In the genomic region with DNA sequence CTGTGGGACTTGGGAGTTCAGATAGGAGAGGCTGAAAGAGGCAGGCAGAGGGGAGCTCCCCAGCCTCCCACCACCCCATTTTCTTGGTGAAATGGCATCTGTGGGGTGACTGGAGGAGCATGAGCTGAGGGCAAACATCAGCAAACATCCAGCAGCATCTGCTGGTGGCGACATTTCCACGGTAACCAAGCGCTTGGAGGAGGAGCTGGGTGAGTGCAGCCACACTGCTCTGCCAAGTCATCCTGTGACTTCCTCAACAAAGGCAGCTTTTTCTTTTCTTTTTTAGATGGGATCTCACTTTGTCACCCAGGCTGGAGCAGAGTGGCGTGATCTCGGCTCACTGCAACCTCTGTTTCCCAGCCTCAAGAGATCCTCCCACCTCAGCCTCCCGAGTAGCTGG, we compare ENCODE assay signal across 11 cellular contexts. TPM values are rescaled to one million over a fixed set of nuclear protein-coding genes. Genes with fewer than 3 reads are reported as not detected.
A peak's percentile ranks its signal among the peaks of the same experiment; 100 is the strongest.
DNase-seq lines count a peak whose midpoint lies in the region; ATAC-seq and TF ChIP-seq lines count a peak whose summit lies in the region.
"Had no signal": no experiment of that assay in that cellular context is flagged by ENCODE, and none has a peak within 500 bp of the region (broad histone marks: within the 10 kb centered on the region; RNA-seq: fewer than 3 reads in every experiment).

No MANE protein-coding gene starts in this region.

- no peaks in the 10 kb centered on the region for H3K27me3 ChIP-seq in DND-41 (ENCODE audit: insufficient read depth, low read length, poor library complexity)
- H3K27me3 ChIP-seq: gastrocnemius medialis, sigmoid colon had no signal

- H3K4me3 ChIP-seq in DND-41 (ENCODE audit: low read depth in 1 of 2, low read length in 2 of 2) = no peak overlapping the region
- H3K4me3 ChIP-seq: gastrocnemius medialis, sigmoid colon, thoracic aorta had no signal

- H3K4me1 ChIP-seq in DND-41 (ENCODE audit: insufficient read depth, low read length) = peaks cover 53% of the 10 kb centered on the region

- no peak for TF ChIP-seq CTCF in DND-41 (IDR thresholded peaks at IDR 0.05; ENCODE audit: borderline replicate concordance, extremely low read depth, low read length, poor library complexity, severe bottlenecking)

- H3K36me3 ChIP-seq in DND-41 (ENCODE audit: insufficient read depth, low read length) = peaks cover 70% of the 10 kb centered on the region
- H3K36me3 ChIP-seq: gastrocnemius medialis, thoracic aorta had no signal

- peak overlapping the region; percentile 24; the same call in 1 of the 2 replicates for H3K4me2 ChIP-seq in DND-41 (ENCODE audit: insufficient read depth, low read length)

- H3K9ac ChIP-seq in DND-41 (ENCODE audit: low read depth, low read length) = no peak overlapping the region

- no peak overlapping the region for H2AFZ ChIP-seq in DND-41 (ENCODE audit: low read depth, low read length)

- DNase-seq in DND-41 (peak; percentile 43), M059J (ENCODE audit: low read depth) (peak; percentile 35), amniotic epithelial cell (ENCODE audit: low read depth) (peak; percentile 38), midbrain (lab: John Stamatoyannopoulos, UW) (peak; percentile 47), SHP77 treated with DMSO at 0.1 percent for 48 hours (lab: John Stamatoyannopoulos, UW) (no peak), NCI-H1417 treated with DMSO at 0.1 percent for 48 hours (lab: John Stamatoyannopoulos, UW) (no peak)
- DNase-seq: gastrocnemius medialis, sigmoid colon had no signal

- H3K9me3 ChIP-seq in DND-41 (ENCODE audit: insufficient read depth, low read length, severe bottlenecking) = no peaks in the 10 kb centered on the region
- H3K9me3 ChIP-seq: gastrocnemius medialis, sigmoid colon, thoracic aorta had no signal

- peaks cover 100% of the 10 kb centered on the region for H3K79me2 ChIP-seq in DND-41 (ENCODE audit: insufficient read depth, low read length)

- peaks cover 98% of the 10 kb centered on the region for H4K20me1 ChIP-seq in DND-41 (ENCODE audit: insufficient read depth, low read length)

- no peak overlapping the region for H3K27ac ChIP-seq in DND-41 (ENCODE audit: low read length)
- H3K27ac ChIP-seq: gastrocnemius medialis, sigmoid colon, thoracic aorta had no signal

- ATAC-seq in DND-41 (ENCODE audit: insufficient read depth, low read depth) = peak; percentile 61; the same call in 1 of the 3 replicates
- no peak for ATAC-seq in HG02973 (IDR thresholded peaks at IDR 0.05; ENCODE audit: unreplicated experiment)
- ATAC-seq in GM19328 (IDR thresholded peaks at IDR 0.05; ENCODE audit: unreplicated experiment) = no peak
- ATAC-seq: gastrocnemius medialis had no signal

RNA-seq across cellular contexts. Expression of a gene that starts 5.6 kb away (rescaled TPM):
- 96.0 and 135 TPM in 2 replicates for total RNA-seq in M059J (2014; rRNA removed; shearing (Covaris generic))

RNA-seq across cellular contexts. Expression of a gene that starts 18.3 kb away (rescaled TPM):
- 1.8 and 6.8 TPM in 2 replicates for total RNA-seq in M059J (2014; rRNA removed; shearing (Covaris generic))

RNA-seq across cellular contexts. Expression of a gene that starts 31.3 kb away (rescaled TPM):
- total RNA-seq in M059J (2014; rRNA removed; shearing (Covaris generic)) = 28.7 and 30.5 TPM in 2 replicates

RNA-seq across cellular contexts. Expression of a gene that starts 51.5 kb away (rescaled TPM):
- 27.2 and 40.5 TPM in 2 replicates for total RNA-seq in M059J (2014; rRNA removed; shearing (Covaris generic))

Comparison
In these comparisons a context has a peak if more than half of its experiments do, and no peak if none do; other contexts are left out.
1. DNase-seq: peak in DND-41 (single experiment), M059J (single experiment), amniotic epithelial cell (single experiment) and midbrain (single experiment); none in SHP77 treated with DMSO at 0.1 percent for 48 hours (single experiment) and NCI-H1417 treated with DMSO at 0.1 percent for 48 hours (single experiment).